1 cellular context compared by ENCODE assay signal in the genomic region with DNA sequence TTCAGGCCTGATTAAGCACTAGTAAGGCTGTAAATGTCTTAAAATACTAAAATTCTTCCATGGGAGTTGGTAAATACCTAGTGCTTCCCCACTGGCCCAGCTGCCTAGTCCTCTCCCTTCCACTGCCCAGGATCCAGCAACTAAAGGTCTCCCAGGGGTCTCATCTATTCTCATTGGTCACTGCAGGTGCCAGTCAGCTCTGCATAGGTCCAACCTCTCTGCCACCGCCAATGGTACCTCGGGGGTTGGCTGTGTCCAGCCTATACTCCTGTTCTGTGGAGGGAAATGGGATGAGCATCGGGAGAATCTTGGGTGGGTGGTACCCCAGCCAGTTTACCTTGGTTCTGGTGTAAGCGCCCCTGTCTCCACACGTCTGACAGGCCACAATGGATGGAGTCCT.
A peak's percentile ranks its signal among the peaks of the same experiment; 100 is the strongest.
TF ChIP-seq lines count a peak whose summit lies in the region.

No MANE protein-coding gene starts in this region.

TF ChIP-seq in GM12878, 131 proteins besides CTCF, POLR2A, EP300 and RAD21 (continued from another document):
- TF ChIP-seq, protein P1, sequence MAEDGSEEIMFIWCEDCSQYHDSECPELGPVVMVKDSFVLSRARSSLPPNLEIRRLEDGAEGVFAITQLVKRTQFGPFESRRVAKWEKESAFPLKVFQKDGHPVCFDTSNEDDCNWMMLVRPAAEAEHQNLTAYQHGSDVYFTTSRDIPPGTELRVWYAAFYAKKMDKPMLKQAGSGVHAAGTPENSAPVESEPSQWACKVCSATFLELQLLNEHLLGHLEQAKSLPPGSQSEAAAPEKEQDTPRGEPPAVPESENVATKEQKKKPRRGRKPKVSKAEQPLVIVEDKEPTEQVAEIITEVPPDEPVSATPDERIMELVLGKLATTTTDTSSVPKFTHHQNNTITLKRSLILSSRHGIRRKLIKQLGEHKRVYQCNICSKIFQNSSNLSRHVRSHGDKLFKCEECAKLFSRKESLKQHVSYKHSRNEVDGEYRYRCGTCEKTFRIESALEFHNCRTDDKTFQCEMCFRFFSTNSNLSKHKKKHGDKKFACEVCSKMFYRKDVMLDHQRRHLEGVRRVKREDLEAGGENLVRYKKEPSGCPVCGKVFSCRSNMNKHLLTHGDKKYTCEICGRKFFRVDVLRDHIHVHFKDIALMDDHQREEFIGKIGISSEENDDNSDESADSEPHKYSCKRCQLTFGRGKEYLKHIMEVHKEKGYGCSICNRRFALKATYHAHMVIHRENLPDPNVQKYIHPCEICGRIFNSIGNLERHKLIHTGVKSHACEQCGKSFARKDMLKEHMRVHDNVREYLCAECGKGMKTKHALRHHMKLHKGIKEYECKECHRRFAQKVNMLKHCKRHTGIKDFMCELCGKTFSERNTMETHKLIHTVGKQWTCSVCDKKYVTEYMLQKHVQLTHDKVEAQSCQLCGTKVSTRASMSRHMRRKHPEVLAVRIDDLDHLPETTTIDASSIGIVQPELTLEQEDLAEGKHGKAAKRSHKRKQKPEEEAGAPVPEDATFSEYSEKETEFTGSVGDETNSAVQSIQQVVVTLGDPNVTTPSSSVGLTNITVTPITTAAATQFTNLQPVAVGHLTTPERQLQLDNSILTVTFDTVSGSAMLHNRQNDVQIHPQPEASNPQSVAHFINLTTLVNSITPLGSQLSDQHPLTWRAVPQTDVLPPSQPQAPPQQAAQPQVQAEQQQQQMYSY (CRISPR knock-in tag; IDR thresholded peaks at IDR 0.05): no peak
- TF ChIP-seq, protein P2, sequence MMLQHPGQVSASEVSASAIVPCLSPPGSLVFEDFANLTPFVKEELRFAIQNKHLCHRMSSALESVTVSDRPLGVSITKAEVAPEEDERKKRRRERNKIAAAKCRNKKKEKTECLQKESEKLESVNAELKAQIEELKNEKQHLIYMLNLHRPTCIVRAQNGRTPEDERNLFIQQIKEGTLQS (IDR thresholded peaks at IDR 0.05; ENCODE audit: borderline replicate concordance, extremely low read depth, low read depth, low read length): no peak
- no peak for TF ChIP-seq BRCA1 (IDR thresholded peaks at IDR 0.05; ENCODE audit: low read depth, low read length)
- TF ChIP-seq, protein P3, sequence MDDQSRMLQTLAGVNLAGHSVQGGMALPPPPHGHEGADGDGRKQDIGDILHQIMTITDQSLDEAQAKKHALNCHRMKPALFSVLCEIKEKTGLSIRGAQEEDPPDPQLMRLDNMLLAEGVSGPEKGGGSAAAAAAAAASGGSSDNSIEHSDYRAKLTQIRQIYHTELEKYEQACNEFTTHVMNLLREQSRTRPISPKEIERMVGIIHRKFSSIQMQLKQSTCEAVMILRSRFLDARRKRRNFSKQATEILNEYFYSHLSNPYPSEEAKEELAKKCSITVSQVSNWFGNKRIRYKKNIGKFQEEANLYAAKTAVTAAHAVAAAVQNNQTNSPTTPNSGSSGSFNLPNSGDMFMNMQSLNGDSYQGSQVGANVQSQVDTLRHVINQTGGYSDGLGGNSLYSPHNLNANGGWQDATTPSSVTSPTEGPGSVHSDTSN (IDR thresholded peaks at IDR 0.05; ENCODE audit: insufficient replicate concordance, low read depth, low read length): peak; percentile 71
